Comparison of ENCODE assay signal across 9 cellular contexts in genomic region chr6:32126880-32127279, GRCh38. TPM values are rescaled to one million over a fixed set of nuclear protein-coding genes. Genes with fewer than 3 reads are reported as not detected.
DNase-seq lines count a peak whose midpoint lies in the region; ATAC-seq and TF ChIP-seq lines count a peak whose summit lies in the region.
"Had no signal": no experiment of that assay in that cellular context is flagged by ENCODE, and none has a peak within 500 bp of the region (broad histone marks: within the 10 kb centered on the region; RNA-seq: fewer than 3 reads in every experiment).

No MANE protein-coding gene starts in this region.

- peaks cover 35% of the 10 kb centered on the region for H3K36me3 Mint-ChIP-seq in GM23338 (ENCODE audit: low read depth)
- peaks cover 6% of the 10 kb centered on the region for H3K36me3 Mint-ChIP-seq in glutamatergic neuron (ENCODE audit: unreplicated experiment)

- H3K4me1 ChIP-seq in GM23338 (ENCODE audit: insufficient read depth) (peaks cover 21% of the 10 kb centered on the region), skeletal muscle tissue (ENCODE audit: control insufficient read depth in 3 of 3, insufficient read depth in 3 of 3, low read length in 3 of 3) (peaks cover 24 to 31% (median 28%) of the 10 kb centered on the region in 3 donors)

- peak overlapping the region; percentile 86 for H3K4me2 ChIP-seq in GM23338

- H4K20me1 ChIP-seq in GM23338 (replicated peaks; ENCODE audit: insufficient read depth) = 0 out of 2 replicates have a peak, but pooled peaks cover 5% of the 10 kb centered on the region

- no peaks in the 10 kb centered on the region for H3K9me2 ChIP-seq in GM23338 (ENCODE audit: insufficient read depth)

- peaks cover 20% of the 10 kb centered on the region for H3K79me2 ChIP-seq in GM23338 (replicated peaks; ENCODE audit: insufficient read depth)

- TF ChIP-seq CTCF in GM23338 (conservative IDR thresholded peaks at IDR 0.05; ENCODE audit: low read depth in 2 of 2) (no peak), WI38 (IDR thresholded peaks at IDR 0.05; ENCODE audit: low read depth, low read length) (no peak), glutamatergic neuron (IDR thresholded peaks at IDR 0.05; ENCODE audit: partially characterized antibody, unreplicated experiment) (no peak)

- H3K27me3 ChIP-seq in GM23338 (ENCODE audit: insufficient read depth) = no peaks in the 10 kb centered on the region
- no peaks in the 10 kb centered on the region for H3K27me3 ChIP-seq in skeletal muscle tissue (ENCODE audit: control insufficient read depth in 3 of 3, insufficient read depth in 3 of 3, low read length in 3 of 3)

- DNase-seq in GM23338 (ENCODE audit: low spot score) = no peak
- no peak for DNase-seq in glutamatergic neuron
- DNase-seq in NCI-H2081 treated with DMSO at 0.1 percent for 48 hours (lab: John Stamatoyannopoulos, UW) = no peak
- DNase-seq: NCI-H526 treated with DMSO at 0.1 percent for 48 hours had no signal

- H3K27ac Mint-ChIP-seq in GM23338 (peak overlapping the region; percentile 99; the same call in 1 of the 2 replicates), glutamatergic neuron (ENCODE audit: unreplicated experiment) (peak overlapping the region; percentile 83)

- H3K9me3 Mint-ChIP-seq in GM23338 = no peaks in the 10 kb centered on the region
- H3K9me3 Mint-ChIP-seq in glutamatergic neuron (ENCODE audit: unreplicated experiment) = peaks cover 12% of the 10 kb centered on the region

- H3K4me1 Mint-ChIP-seq in GM23338 (peaks cover 23% of the 10 kb centered on the region), glutamatergic neuron (ENCODE audit: low read depth, unreplicated experiment) (peaks cover 15% of the 10 kb centered on the region)

- H3K9ac ChIP-seq in skeletal muscle tissue (ENCODE audit: low read depth in 1 of 3, low read length in 3 of 3) = peak overlapping the region in 2 of 3 donors; percentile 90 to 97

- no peak overlapping the region for H2AFZ ChIP-seq in GM23338

- H3K36me3 ChIP-seq in GM23338 (ENCODE audit: insufficient read depth) (0 out of 2 replicates have a peak, but pooled peaks cover 7% of the 10 kb centered on the region), skeletal muscle tissue (ENCODE audit: control insufficient read depth in 3 of 3, insufficient read depth in 3 of 3, low read length in 3 of 3) (peaks cover 28 to 32% (median 30%) of the 10 kb centered on the region in 3 donors)

- H3K4me3 ChIP-seq in GM23338 (peak overlapping the region; percentile 86), WI38 (ENCODE audit: low read depth, low read length) (peak overlapping the region; percentile 100), skeletal muscle tissue (ENCODE audit: low read length in 3 of 3) (peak overlapping the region; percentile 97 to 100 (median 99))

- H3K27me3 Mint-ChIP-seq in GM23338 (ENCODE audit: insufficient read depth, low read depth, poor library complexity) (peaks cover 16% of the 10 kb centered on the region), glutamatergic neuron (ENCODE audit: unreplicated experiment) (peaks cover 17% of the 10 kb centered on the region)

- ATAC-seq in GM23338 = no peak
- no peak for ATAC-seq in HG03378 (IDR thresholded peaks at IDR 0.05; ENCODE audit: unreplicated experiment)
- ATAC-seq in HG02763 (IDR thresholded peaks at IDR 0.05; ENCODE audit: unreplicated experiment) = no peak
- no peak for ATAC-seq in GM21367 (IDR thresholded peaks at IDR 0.05; ENCODE audit: unreplicated experiment)

- H3K4me3 Mint-ChIP-seq in GM23338 (peak overlapping the region; percentile 100), glutamatergic neuron (ENCODE audit: unreplicated experiment) (peak overlapping the region; percentile 98)

- H3F3A ChIP-seq in GM23338 (replicated peaks; ENCODE audit: low read depth) = peaks cover 10% of the 10 kb centered on the region; the same call in 1 of the 2 replicates

- H3K9me3 ChIP-seq in skeletal muscle tissue (ENCODE audit: control insufficient read depth in 3 of 3, low read length in 3 of 3) = no peaks in the 10 kb centered on the region

- no peak overlapping the region for H3K27ac ChIP-seq in GM23338 (ENCODE audit: low read depth)
- no peak overlapping the region for H3K27ac ChIP-seq in skeletal muscle tissue (ENCODE audit: low read depth, low read length)

TF ChIP-seq in GM23338, 12 proteins besides CTCF, POLR2A, EP300 and RAD21 (continues in another document):
- TF ChIP-seq, protein P1, sequence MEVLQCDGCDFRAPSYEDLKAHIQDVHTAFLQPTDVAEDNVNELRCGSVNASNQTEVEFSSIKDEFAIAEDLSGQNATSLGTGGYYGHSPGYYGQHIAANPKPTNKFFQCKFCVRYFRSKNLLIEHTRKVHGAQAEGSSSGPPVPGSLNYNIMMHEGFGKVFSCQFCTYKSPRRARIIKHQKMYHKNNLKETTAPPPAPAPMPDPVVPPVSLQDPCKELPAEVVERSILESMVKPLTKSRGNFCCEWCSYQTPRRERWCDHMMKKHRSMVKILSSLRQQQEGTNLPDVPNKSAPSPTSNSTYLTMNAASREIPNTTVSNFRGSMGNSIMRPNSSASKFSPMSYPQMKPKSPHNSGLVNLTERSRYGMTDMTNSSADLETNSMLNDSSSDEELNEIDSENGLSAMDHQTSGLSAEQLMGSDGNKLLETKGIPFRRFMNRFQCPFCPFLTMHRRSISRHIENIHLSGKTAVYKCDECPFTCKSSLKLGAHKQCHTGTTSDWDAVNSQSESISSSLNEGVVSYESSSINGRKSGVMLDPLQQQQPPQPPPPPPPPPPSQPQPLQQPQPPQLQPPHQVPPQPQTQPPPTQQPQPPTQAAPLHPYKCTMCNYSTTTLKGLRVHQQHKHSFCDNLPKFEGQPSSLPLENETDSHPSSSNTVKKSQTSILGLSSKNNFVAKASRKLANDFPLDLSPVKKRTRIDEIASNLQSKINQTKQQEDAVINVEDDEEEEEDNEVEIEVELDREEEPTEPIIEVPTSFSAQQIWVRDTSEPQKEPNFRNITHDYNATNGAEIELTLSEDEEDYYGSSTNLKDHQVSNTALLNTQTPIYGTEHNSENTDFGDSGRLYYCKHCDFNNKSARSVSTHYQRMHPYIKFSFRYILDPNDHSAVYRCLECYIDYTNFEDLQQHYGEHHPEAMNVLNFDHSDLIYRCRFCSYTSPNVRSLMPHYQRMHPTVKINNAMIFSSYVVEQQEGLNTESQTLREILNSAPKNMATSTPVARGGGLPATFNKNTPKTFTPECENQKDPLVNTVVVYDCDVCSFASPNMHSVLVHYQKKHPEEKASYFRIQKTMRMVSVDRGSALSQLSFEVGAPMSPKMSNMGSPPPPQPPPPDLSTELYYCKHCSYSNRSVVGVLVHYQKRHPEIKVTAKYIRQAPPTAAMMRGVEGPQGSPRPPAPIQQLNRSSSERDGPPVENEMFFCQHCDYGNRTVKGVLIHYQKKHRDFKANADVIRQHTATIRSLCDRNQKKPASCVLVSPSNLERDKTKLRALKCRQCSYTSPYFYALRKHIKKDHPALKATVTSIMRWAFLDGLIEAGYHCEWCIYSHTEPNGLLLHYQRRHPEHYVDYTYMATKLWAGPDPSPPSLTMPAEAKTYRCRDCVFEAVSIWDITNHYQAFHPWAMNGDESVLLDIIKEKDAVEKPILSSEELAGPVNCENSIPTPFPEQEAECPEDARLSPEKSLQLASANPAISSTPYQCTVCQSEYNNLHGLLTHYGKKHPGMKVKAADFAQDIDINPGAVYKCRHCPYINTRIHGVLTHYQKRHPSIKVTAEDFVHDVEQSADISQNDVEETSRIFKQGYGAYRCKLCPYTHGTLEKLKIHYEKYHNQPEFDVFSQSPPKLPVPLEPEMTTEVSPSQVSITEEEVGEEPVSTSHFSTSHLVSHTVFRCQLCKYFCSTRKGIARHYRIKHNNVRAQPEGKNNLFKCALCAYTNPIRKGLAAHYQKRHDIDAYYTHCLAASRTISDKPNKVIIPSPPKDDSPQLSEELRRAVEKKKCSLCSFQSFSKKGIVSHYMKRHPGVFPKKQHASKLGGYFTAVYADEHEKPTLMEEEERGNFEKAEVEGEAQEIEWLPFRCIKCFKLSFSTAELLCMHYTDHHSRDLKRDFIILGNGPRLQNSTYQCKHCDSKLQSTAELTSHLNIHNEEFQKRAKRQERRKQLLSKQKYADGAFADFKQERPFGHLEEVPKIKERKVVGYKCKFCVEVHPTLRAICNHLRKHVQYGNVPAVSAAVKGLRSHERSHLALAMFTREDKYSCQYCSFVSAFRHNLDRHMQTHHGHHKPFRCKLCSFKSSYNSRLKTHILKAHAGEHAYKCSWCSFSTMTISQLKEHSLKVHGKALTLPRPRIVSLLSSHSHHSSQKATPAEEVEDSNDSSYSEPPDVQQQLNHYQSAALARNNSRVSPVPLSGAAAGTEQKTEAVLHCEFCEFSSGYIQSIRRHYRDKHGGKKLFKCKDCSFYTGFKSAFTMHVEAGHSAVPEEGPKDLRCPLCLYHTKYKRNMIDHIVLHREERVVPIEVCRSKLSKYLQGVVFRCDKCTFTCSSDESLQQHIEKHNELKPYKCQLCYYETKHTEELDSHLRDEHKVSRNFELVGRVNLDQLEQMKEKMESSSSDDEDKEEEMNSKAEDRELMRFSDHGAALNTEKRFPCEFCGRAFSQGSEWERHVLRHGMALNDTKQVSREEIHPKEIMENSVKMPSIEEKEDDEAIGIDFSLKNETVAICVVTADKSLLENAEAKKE (CRISPR knock-in tag; IDR thresholded peaks at IDR 0.05) = no peak
- TF ChIP-seq STAT1 (IDR thresholded peaks at IDR 0.05; ENCODE audit: unreplicated experiment) = no peak
- no peak for TF ChIP-seq ZNF114 (CRISPR knock-in tag; IDR thresholded peaks at IDR 0.05)
- TF ChIP-seq ZNF331 (CRISPR knock-in tag; IDR thresholded peaks at IDR 0.05; ENCODE audit: low read depth) = no peak
- TF ChIP-seq CREB1 (CRISPR knock-in tag; IDR thresholded peaks at IDR 0.05; ENCODE audit: low read depth) = no peak

RNA-seq across cellular contexts. Expression of gene ATF6B, which starts 1.2 kb away (rescaled TPM):
- 21.7 and 24.9 TPM in 2 replicates for total RNA-seq in GM23338 (2014; rRNA removed; shearing (Covaris generic))
- 25.9 and 26.1 TPM in 2 replicates for polyA plus RNA-seq in GM23338 (2016; fragmentation: Nextera tagmentation; extraction: Ambion mirVana)
- total RNA-seq in glutamatergic neuron (ENCODE audit: unreplicated experiment) (79.5 TPM), skeletal muscle tissue (14.1 TPM)

RNA-seq across cellular contexts. Expression of gene FKBPL, which starts 3.2 kb away (rescaled TPM):
- 6.4 and 7.5 TPM in 2 replicates for total RNA-seq in GM23338 (2014; rRNA removed; shearing (Covaris generic))
- polyA plus RNA-seq in GM23338 (2016; fragmentation: Nextera tagmentation; extraction: Ambion mirVana) = 7.6 and 9.6 TPM in 2 replicates
- total RNA-seq in glutamatergic neuron (ENCODE audit: unreplicated experiment) = 4.7 TPM
- 5.7 TPM for total RNA-seq in skeletal muscle tissue

RNA-seq across cellular contexts. Expression of gene TNXB, which starts 17.7 kb away (rescaled TPM):
- total RNA-seq in GM23338 (2014; rRNA removed; shearing (Covaris generic)) = 3.4 and 6.0 TPM in 2 replicates
- 1.1 and 2.0 TPM in 2 replicates for polyA plus RNA-seq in GM23338 (2016; fragmentation: Nextera tagmentation; extraction: Ambion mirVana)
- 6.0 TPM for total RNA-seq in glutamatergic neuron (ENCODE audit: unreplicated experiment)
- 130 TPM for total RNA-seq in skeletal muscle tissue

RNA-seq across cellular contexts. Expression of gene PRRT1, which starts 24.9 kb away (rescaled TPM):
- total RNA-seq in GM23338 (2014; rRNA removed; shearing (Covaris generic)) = 1.2 TPM in 1 of 2 replicates, not detected in the other
- 1.7 and 2.7 TPM in 2 replicates for polyA plus RNA-seq in GM23338 (2016; fragmentation: Nextera tagmentation; extraction: Ambion mirVana)
- 5.1 TPM for total RNA-seq in glutamatergic neuron (ENCODE audit: unreplicated experiment)
- total RNA-seq in skeletal muscle tissue = not detected

RNA-seq across cellular contexts. Expression of gene PPT2, which starts 27.1 kb away (rescaled TPM):
- total RNA-seq in GM23338 (2014; rRNA removed; shearing (Covaris generic)) = 12.5 and 20.6 TPM in 2 replicates
- 8.9 and 10.1 TPM in 2 replicates for polyA plus RNA-seq in GM23338 (2016; fragmentation: Nextera tagmentation; extraction: Ambion mirVana)
- 55.1 TPM for total RNA-seq in glutamatergic neuron (ENCODE audit: unreplicated experiment)
- total RNA-seq in skeletal muscle tissue = 31.3 TPM

Comparison
In these comparisons a context has a peak if more than half of its experiments do, and no peak if none do; other contexts are left out.
1. RNA of gene TNXB, which starts 17.7 kb away (total RNA-seq): 130 TPM in skeletal muscle tissue (single experiment); 6.0 TPM in glutamatergic neuron (single experiment) and 3.4 to 6.0 TPM in GM23338; every median in the first group is over 10 times any median in the second.
2. Peak in every context shown above with its lines, with median percentiles within 50 percentile points of each other: H3K4me3 ChIP-seq.